ENCODE assay signal across 8 cellular contexts in genomic region chr2:55014962-55015939, GRCh38. TPM values are rescaled to one million over a fixed set of nuclear protein-coding genes. Genes with fewer than 3 reads are reported as not detected.
DNase-seq lines count a peak whose midpoint lies in the region; FAIRE-seq and TF ChIP-seq lines count a peak whose summit lies in the region.

No MANE protein-coding gene starts in this region.

- TF ChIP-seq RAD21 in Ishikawa (IDR thresholded peaks at IDR 0.05; ENCODE audit: low read depth) (peak; percentile 75), liver (IDR thresholded peaks at IDR 0.05) (peak; percentile 96 to 97)

- TF ChIP-seq EP300 in Ishikawa (IDR thresholded peaks at IDR 0.05; ENCODE audit: borderline replicate concordance), result no peak

- peak; percentile 28 for FAIRE-seq in colon (lab: Jason Lieb, UNC)

- H3K27me3 ChIP-seq in SU-DHL-6 (ENCODE audit: low read length), result no peaks in the 10 kb centered on the region
- H3K27me3 ChIP-seq in liver (ENCODE audit: control insufficient read depth in 4 of 4, insufficient read depth in 4 of 4, low read length in 3 of 4), result no peaks in the 10 kb centered on the region

- H3K9ac ChIP-seq in SU-DHL-6 (ENCODE audit: low read length) (no peak overlapping the region), liver (ENCODE audit: low read depth in 1 of 2, low read length in 2 of 2) (no peak overlapping the region)

- H3K4me2 ChIP-seq in SU-DHL-6 (ENCODE audit: low read depth, low read length, poor library complexity, severe bottlenecking), result no peak overlapping the region

- 20% methylated on average over 6 of the region's 6 CpGs for WGBS in liver

- no peak overlapping the region for H2AFZ ChIP-seq in SU-DHL-6 (ENCODE audit: low read depth, low read length, severe bottlenecking)

- H3K4me3 Mint-ChIP-seq in stimulated activated naive CD8-positive, alpha-beta T cell treated with anti-CD3 and anti-CD28 coated beads, Interleukin-15, Interleukin-2, amounts not matched to agents 100 ng/mL and 50 ng/mL, for 24 hours, result no peak overlapping the region

- peaks cover 35% of the 10 kb centered on the region; the same call in 1 of the 2 replicates for H4K20me1 ChIP-seq in SU-DHL-6 (ENCODE audit: low read depth, low read length)

- H3K36me3 ChIP-seq in SU-DHL-6 (ENCODE audit: low read length) (peaks cover 7% of the 10 kb centered on the region; the same call in 1 of the 2 replicates), liver (ENCODE audit: control insufficient read depth in 4 of 4, insufficient read depth in 3 of 4, low read depth in 1 of 4, low read length in 3 of 4) (no peaks in the 10 kb centered on the region)

- H3K27ac ChIP-seq in SU-DHL-6 (ENCODE audit: low read depth, low read length) (no peak overlapping the region), liver (ENCODE audit: low read depth in 1 of 2, low read length in 2 of 2) (no peak overlapping the region)

- H3K27me3 Mint-ChIP-seq in stimulated activated naive CD8-positive, alpha-beta T cell treated with anti-CD3 and anti-CD28 coated beads, Interleukin-15, Interleukin-2, amounts not matched to agents 100 ng/mL and 50 ng/mL, for 24 hours, result no peaks in the 10 kb centered on the region

- H3K79me2 ChIP-seq in SU-DHL-6 (ENCODE audit: insufficient read depth, low read length), result peaks cover 92% of the 10 kb centered on the region

- H3K4me1 ChIP-seq in liver (ENCODE audit: control insufficient read depth in 4 of 4, insufficient read depth in 4 of 4, low read length in 3 of 4), result peaks cover 3 to 29% (median 27%) of the 10 kb centered on the region in 4 donors

- peaks cover 21% of the 10 kb centered on the region for H3K36me3 Mint-ChIP-seq in stimulated activated naive CD8-positive, alpha-beta T cell treated with anti-CD3 and anti-CD28 coated beads, Interleukin-15, Interleukin-2, amounts not matched to agents 100 ng/mL and 50 ng/mL, for 24 hours (ENCODE audit: low read depth)

- peaks cover 70% of the 10 kb centered on the region for H3K4me1 Mint-ChIP-seq in stimulated activated naive CD8-positive, alpha-beta T cell treated with anti-CD3 and anti-CD28 coated beads, Interleukin-15, Interleukin-2, amounts not matched to agents 100 ng/mL and 50 ng/mL, for 24 hours (ENCODE audit: low read depth)

- DNase-seq in NCI-H510A treated with DMSO at 0.1 percent for 48 hours (lab: John Stamatoyannopoulos, UW), result peak; percentile 36
- DNase-seq in NCI-H510A (lab: John Stamatoyannopoulos, UW), result no peak
- DNase-seq in NCI-H1436 (lab: John Stamatoyannopoulos, UW), result no peak

- no peak overlapping the region for H3K4me3 ChIP-seq in SU-DHL-6 (ENCODE audit: insufficient read depth, low read length, poor library complexity, severe bottlenecking)
- H3K4me3 ChIP-seq in liver (ENCODE audit: low read depth in 1 of 3, low read length in 3 of 3), result no peak overlapping the region

- TF ChIP-seq CTCF in SU-DHL-6 (IDR thresholded peaks at IDR 0.05; ENCODE audit: insufficient read depth, low read length, poor library complexity, severe bottlenecking) (peak; percentile 46), liver (IDR thresholded peaks at IDR 0.05; ENCODE audit: low read depth, low read length, missing input control) (peak; percentile 87)

- H3K27ac Mint-ChIP-seq in stimulated activated naive CD8-positive, alpha-beta T cell treated with anti-CD3 and anti-CD28 coated beads, Interleukin-15, Interleukin-2, amounts not matched to agents 100 ng/mL and 50 ng/mL, for 24 hours, result peak overlapping the region; percentile 65

- H3F3A ChIP-seq in SU-DHL-6 (ENCODE audit: insufficient read depth), result peaks cover 11% of the 10 kb centered on the region

- no peaks in the 10 kb centered on the region for H3K9me3 Mint-ChIP-seq in stimulated activated naive CD8-positive, alpha-beta T cell treated with anti-CD3 and anti-CD28 coated beads, Interleukin-15, Interleukin-2, amounts not matched to agents 100 ng/mL and 50 ng/mL, for 24 hours

- no peaks in the 10 kb centered on the region for H3K9me3 ChIP-seq in SU-DHL-6 (ENCODE audit: insufficient read depth, low read length)
- no peaks in the 10 kb centered on the region for H3K9me3 ChIP-seq in liver (ENCODE audit: control insufficient read depth in 4 of 4, low read length in 3 of 4)

- no peaks in the 10 kb centered on the region for H3K9me2 ChIP-seq in SU-DHL-6 (replicated peaks; ENCODE audit: insufficient read depth, low read length)

TF ChIP-seq in Ishikawa, 13 proteins besides CTCF, POLR2A, EP300 and RAD21:
- TF ChIP-seq FOXM1 (IDR thresholded peaks at IDR 0.05; ENCODE audit: borderline replicate concordance, low read depth) (no peak), MAX (IDR thresholded peaks at IDR 0.05) (no peak), NFIC (IDR thresholded peaks at IDR 0.05) (no peak), TAF1 (IDR thresholded peaks at IDR 0.05; ENCODE audit: low read depth) (no peak), TEAD4 (IDR thresholded peaks at IDR 0.05) (no peak), ZBTB7A (IDR thresholded peaks at IDR 0.05; ENCODE audit: low read depth) (no peak), CREB1 (IDR thresholded peaks at IDR 0.05; ENCODE audit: low read depth) (no peak), TCF12 (IDR thresholded peaks at IDR 0.05; ENCODE audit: low read depth) (no peak), EGR1 (IDR thresholded peaks at IDR 0.05) (no peak), CEBPB (IDR thresholded peaks at IDR 0.05) (no peak)
TF ChIP-seq in Ishikawa: peak in this region for 0.

TF ChIP-seq in liver, 16 proteins besides CTCF, POLR2A, EP300 and RAD21:
- TF ChIP-seq, protein P1, sequence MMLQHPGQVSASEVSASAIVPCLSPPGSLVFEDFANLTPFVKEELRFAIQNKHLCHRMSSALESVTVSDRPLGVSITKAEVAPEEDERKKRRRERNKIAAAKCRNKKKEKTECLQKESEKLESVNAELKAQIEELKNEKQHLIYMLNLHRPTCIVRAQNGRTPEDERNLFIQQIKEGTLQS (IDR thresholded peaks at IDR 0.05), result no peak
- TF ChIP-seq YY1 (IDR thresholded peaks at IDR 0.05) (peak; percentile 67), FOXA1 (IDR thresholded peaks at IDR 0.05) (no peak), SP1 (IDR thresholded peaks at IDR 0.05) (peak; percentile 56), HNF4A (conservative IDR thresholded peaks at IDR 0.05) (peak; percentile 25 to 34), MAX (IDR thresholded peaks at IDR 0.05) (no peak), TAF1 (conservative IDR thresholded peaks at IDR 0.05) (no peak), EGR1 (IDR thresholded peaks at IDR 0.05; ENCODE audit: low read depth in 2 of 2) (no peak), HNF4G (IDR thresholded peaks at IDR 0.05) (no peak), JUND (IDR thresholded peaks at IDR 0.05) (no peak), FOXA2 (IDR thresholded peaks at IDR 0.05) (no peak), GABPA (IDR thresholded peaks at IDR 0.05 in 1 of 2, conservative IDR thresholded peaks at IDR 0.05 in 1 of 2) (no peak), REST (IDR thresholded peaks at IDR 0.05) (peak; percentile 21), NR2F2 (IDR thresholded peaks at IDR 0.05) (no peak), RXRA (IDR thresholded peaks at IDR 0.05) (peak; percentile 49 to 53)
- TF ChIP-seq, protein P2, sequence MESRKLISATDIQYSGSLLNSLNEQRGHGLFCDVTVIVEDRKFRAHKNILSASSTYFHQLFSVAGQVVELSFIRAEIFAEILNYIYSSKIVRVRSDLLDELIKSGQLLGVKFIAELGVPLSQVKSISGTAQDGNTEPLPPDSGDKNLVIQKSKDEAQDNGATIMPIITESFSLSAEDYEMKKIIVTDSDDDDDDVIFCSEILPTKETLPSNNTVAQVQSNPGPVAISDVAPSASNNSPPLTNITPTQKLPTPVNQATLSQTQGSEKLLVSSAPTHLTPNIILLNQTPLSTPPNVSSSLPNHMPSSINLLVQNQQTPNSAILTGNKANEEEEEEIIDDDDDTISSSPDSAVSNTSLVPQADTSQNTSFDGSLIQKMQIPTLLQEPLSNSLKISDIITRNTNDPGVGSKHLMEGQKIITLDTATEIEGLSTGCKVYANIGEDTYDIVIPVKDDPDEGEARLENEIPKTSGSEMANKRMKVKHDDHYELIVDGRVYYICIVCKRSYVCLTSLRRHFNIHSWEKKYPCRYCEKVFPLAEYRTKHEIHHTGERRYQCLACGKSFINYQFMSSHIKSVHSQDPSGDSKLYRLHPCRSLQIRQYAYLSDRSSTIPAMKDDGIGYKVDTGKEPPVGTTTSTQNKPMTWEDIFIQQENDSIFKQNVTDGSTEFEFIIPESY (IDR thresholded peaks at IDR 0.05), result no peak
TF ChIP-seq in liver: peak in this region for 5.

RNA-seq across cellular contexts. Expression of gene RTN4, which starts 35.0 kb away (rescaled TPM):
- 100 to 1,000 TPM in 1 of 2 donors, 10 to 100 TPM in 1; 73.5 to 213 TPM for total RNA-seq in liver
- 100 to 1,000 TPM in 1 of 2 donors, 10 to 100 TPM in 1; 88.8 to 348 TPM for polyA plus RNA-seq in liver
